ENCODE assay signal across 8 cellular contexts in genomic region chr3:50568947-50569749, GRCh38. TPM values are rescaled to one million over a fixed set of nuclear protein-coding genes. Genes with fewer than 3 reads are reported as not detected.
DNase-seq lines count a peak whose midpoint lies in the region; ATAC-seq and TF ChIP-seq lines count a peak whose summit lies in the region.

Gene HEMK1 (plus strand): TSS chr3:50569522. CDS start chr3:50571105, 1,583 bp downstream.

- H3K9me3 ChIP-seq in esophagus muscularis mucosa, result no peaks in the 10 kb centered on the region

- 0% methylated on average over 19 of the region's 55 CpGs for WGBS in esophagus muscularis mucosa

- peak; percentile 52 for DNase-seq in DMS53 treated with DMSO at 0.1 percent for 48 hours (lab: John Stamatoyannopoulos, UW; ENCODE audit: unreplicated experiment)
- DNase-seq in KG1 (lab: John Stamatoyannopoulos, UW), result peak; percentile 89
- DNase-seq in RKO (ENCODE audit: low spot score), result peak; percentile 95
- peak; percentile 86 for DNase-seq in activated T-helper 1 cell treated with Interleukin-2 at 50 U/mL for 16 hours (ENCODE audit: low read depth)
- DNase-seq in esophagus muscularis mucosa (ENCODE audit: extremely low spot score), result peak; percentile 100
- peak; percentile 97 for DNase-seq in myocyte (ENCODE audit: low read depth)
- peak; percentile 94 to 99 for DNase-seq in stimulated activated CD8-positive, alpha-beta memory T cell treated with anti-CD3 and anti-CD28 coated beads, Interleukin-7, amount 100 ng/mL, for 48 hours (ENCODE audit: extremely low read depth in 1 of 2, low read depth in 1 of 2)

- H3K36me3 ChIP-seq in esophagus muscularis mucosa, result peaks cover 0 to 25% (median 13%) of the 10 kb centered on the region in 4 donors

- peaks cover 24 to 61% (median 50%) of the 10 kb centered on the region in 4 donors for H3K4me1 ChIP-seq in esophagus muscularis mucosa

- no peak for TF ChIP-seq EP300 in esophagus muscularis mucosa (IDR thresholded peaks at IDR 0.05)

- intact Hi-C loops in esophagus muscularis mucosa (cut with DNase I), result no loop called here

- peak within 1 kb of the TSS; percentile 64 to 89 (median 82) for H3K4me3 ChIP-seq in esophagus muscularis mucosa

- peak in 1 of 3 experiments; percentile 11 for TF ChIP-seq CTCF in esophagus muscularis mucosa (IDR thresholded peaks at IDR 0.05)

- H3K27me3 ChIP-seq in esophagus muscularis mucosa, result no peaks in the 10 kb centered on the region

- H3K27ac ChIP-seq in esophagus muscularis mucosa (replicated peaks in 1 of 4), result peak within 1 kb of the TSS; percentile 82 to 92 (median 90)

- ATAC-seq in GM21723 (IDR thresholded peaks at IDR 0.05; ENCODE audit: unreplicated experiment), result peak; percentile 71

- peak; percentile 48 for TF ChIP-seq POLR2A in esophagus muscularis mucosa (IDR thresholded peaks at IDR 0.05; ENCODE audit: low read depth)

RNA-seq across cellular contexts. Expression of gene HEMK1, which starts in this region (rescaled TPM):
- total RNA-seq in esophagus muscularis mucosa (10 to 100 TPM in 1 of 4 donors, 1 to 10 TPM in 3; 4.6 to 10.6 (median 6.3) TPM), myocyte (6.2 and 9.7 TPM in 2 replicates)
- 14.3 TPM for polyA plus RNA-seq in myocyte (2012)

Comparison
In these comparisons a context has a peak if more than half of its experiments do, and no peak if none do; other contexts are left out.
1. Peak in every context shown above with its lines: DNase-seq, ATAC-seq, H3K4me3 ChIP-seq and H3K27ac ChIP-seq.